ENCODE assay signal across 1 cellular context in the genomic region with DNA sequence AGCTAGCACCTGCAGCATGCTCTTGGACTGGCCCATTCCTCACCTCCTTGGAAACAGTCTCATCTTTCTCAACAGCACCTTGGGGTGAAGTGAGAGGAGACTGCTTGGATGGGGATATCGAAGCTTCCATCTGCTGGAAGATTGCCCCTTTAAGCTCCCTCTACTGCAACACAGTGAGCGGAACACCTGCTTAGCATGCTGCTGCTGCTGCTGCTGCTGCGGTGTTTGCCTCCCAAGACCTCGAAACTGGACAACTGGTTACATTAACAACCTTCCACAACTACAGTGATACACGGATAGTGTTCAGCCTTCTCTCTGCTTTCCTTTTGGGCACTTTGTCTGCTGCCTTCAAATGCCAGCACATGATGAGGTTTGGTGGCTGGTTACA.
TF ChIP-seq lines count a peak whose summit lies in the region.

No MANE protein-coding gene starts in this region.

TF ChIP-seq in H1, 55 proteins besides CTCF, POLR2A, EP300 and RAD21:
- TF ChIP-seq, protein P1, sequence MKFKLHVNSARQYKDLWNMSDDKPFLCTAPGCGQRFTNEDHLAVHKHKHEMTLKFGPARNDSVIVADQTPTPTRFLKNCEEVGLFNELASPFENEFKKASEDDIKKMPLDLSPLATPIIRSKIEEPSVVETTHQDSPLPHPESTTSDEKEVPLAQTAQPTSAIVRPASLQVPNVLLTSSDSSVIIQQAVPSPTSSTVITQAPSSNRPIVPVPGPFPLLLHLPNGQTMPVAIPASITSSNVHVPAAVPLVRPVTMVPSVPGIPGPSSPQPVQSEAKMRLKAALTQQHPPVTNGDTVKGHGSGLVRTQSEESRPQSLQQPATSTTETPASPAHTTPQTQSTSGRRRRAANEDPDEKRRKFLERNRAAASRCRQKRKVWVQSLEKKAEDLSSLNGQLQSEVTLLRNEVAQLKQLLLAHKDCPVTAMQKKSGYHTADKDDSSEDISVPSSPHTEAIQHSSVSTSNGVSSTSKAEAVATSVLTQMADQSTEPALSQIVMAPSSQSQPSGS (IDR thresholded peaks at IDR 0.05; ENCODE audit: low read length), result no peak
- TF ChIP-seq RXRA (IDR thresholded peaks at IDR 0.05; ENCODE audit: insufficient read depth, low read depth, low read length), result no peak
- TF ChIP-seq ASH2L (IDR thresholded peaks at IDR 0.05; ENCODE audit: low read length), result no peak
- no peak for TF ChIP-seq TBP (IDR thresholded peaks at IDR 0.05; ENCODE audit: low read depth, low read length)
- TF ChIP-seq RNF2 (IDR thresholded peaks at IDR 0.05; ENCODE audit: borderline replicate concordance, low read depth, low read length, missing control alignments, poor library complexity, severe bottlenecking), result no peak
- TF ChIP-seq POLR2AphosphoS5 (IDR thresholded peaks at IDR 0.05; ENCODE audit: low read depth, low read length), result no peak
- TF ChIP-seq YY1 (IDR thresholded peaks at IDR 0.05; ENCODE audit: low read depth, low read length), result no peak
- TF ChIP-seq HDAC6 (IDR thresholded peaks at IDR 0.05; ENCODE audit: low read depth, low read length), result no peak
- no peak for TF ChIP-seq CTBP2 (IDR thresholded peaks at IDR 0.05; ENCODE audit: borderline replicate concordance, insufficient read depth, insufficient read length, low read length)
- no peak for TF ChIP-seq CHD2 (IDR thresholded peaks at IDR 0.05; ENCODE audit: low read length)
- no peak for TF ChIP-seq SRF (IDR thresholded peaks at IDR 0.05; ENCODE audit: low read depth, low read length)
- no peak for TF ChIP-seq HDAC2 (IDR thresholded peaks at IDR 0.05; ENCODE audit: borderline replicate concordance in 1 of 2, low read depth in 2 of 2, low read length in 2 of 2)
- TF ChIP-seq KDM4A (IDR thresholded peaks at IDR 0.05; ENCODE audit: low read depth, low read length, severe bottlenecking), result no peak
- TF ChIP-seq, protein P2, sequence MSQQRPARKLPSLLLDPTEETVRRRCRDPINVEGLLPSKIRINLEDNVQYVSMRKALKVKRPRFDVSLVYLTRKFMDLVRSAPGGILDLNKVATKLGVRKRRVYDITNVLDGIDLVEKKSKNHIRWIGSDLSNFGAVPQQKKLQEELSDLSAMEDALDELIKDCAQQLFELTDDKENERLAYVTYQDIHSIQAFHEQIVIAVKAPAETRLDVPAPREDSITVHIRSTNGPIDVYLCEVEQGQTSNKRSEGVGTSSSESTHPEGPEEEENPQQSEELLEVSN (IDR thresholded peaks at IDR 0.05), result no peak
- TF ChIP-seq CBX8 (IDR thresholded peaks at IDR 0.05; ENCODE audit: borderline replicate concordance, low read depth, low read length), result no peak
- no peak for TF ChIP-seq EGR1 (IDR thresholded peaks at IDR 0.05; ENCODE audit: borderline replicate concordance, low read depth, low read length)
- TF ChIP-seq BCL11A (IDR thresholded peaks at IDR 0.05; ENCODE audit: low read depth in 2 of 2, low read length in 2 of 2), result no peak
TF ChIP-seq in H1: peak in this region for 0.
